ENCODE assay signal across 39 cellular contexts in the genomic region with DNA sequence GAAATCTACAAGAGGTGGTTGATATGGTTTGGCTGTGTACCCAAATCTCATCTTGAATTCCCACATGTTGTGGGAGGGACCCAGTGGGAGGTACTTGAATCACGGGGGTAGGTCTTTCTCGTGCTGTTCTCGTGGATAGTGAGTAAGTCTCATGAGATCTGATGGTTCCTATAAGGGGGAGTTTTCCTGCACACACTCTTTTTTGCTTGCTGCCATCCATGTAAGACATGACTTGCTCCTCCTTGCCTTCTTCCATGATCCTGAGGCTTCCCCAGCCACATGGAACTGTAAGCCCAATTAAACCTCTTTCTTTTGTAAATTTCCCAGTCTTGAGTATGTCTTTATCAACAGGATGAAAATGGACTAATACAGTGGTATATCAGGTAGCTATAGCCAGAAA. TPM values are rescaled to one million over a fixed set of nuclear protein-coding genes. Genes with fewer than 3 reads are reported as not detected.
"Had no signal": no experiment of that assay in that cellular context is flagged by ENCODE, and none has a peak within 500 bp of the region (broad histone marks: within the 10 kb centered on the region; RNA-seq: fewer than 3 reads in every experiment).

No MANE protein-coding gene starts in this region.

- DNase-seq: Karpas-422, Kasumi-1, MG63, MM.1S, MV-4-11, NCI-H1048, NCI-H1092, NCI-H1092 treated with DMSO at 0.1 percent for 48 hours, NCI-H1105, NCI-H1105 treated with DMSO at 0.1 percent for 48 hours, NCI-H1417, NCI-H1417 treated with DMSO at 0.1 percent for 48 hours, NCI-H1436, NCI-H1436 treated with DMSO at 0.1 percent for 48 hours, NCI-H146, NCI-H1694, NCI-H1694 treated with DMSO at 0.1 percent for 48 hours, NCI-H187, NCI-H187 treated with DMSO at 0.1 percent for 48 hours, NCI-H1930, NCI-H2029, NCI-H2029 treated with DMSO at 0.1 percent for 48 hours, NCI-H2081, NCI-H2081 treated with DMSO at 0.1 percent for 48 hours, NCI-H2107, NCI-H2171, NCI-H2171 treated with DMSO at 0.1 percent for 48 hours, NCI-H2227 treated with DMSO at 0.1 percent for 48 hours, NCI-H226, NCI-H345, NCI-H446, NCI-H446 treated with DMSO at 0.1 percent for 48 hours, NCI-H510A, NCI-H510A treated with DMSO at 0.1 percent for 48 hours, NCI-H524 had no signal

- H3K36me3 ChIP-seq: MG63 had no signal

- H3K27me3 ChIP-seq: MG63 had no signal

- H3K4me3 ChIP-seq: MG63 had no signal

RNA-seq across cellular contexts. Expression of a gene that starts 5.2 kb away (rescaled TPM):
- total RNA-seq: LHCN-M2, M059J, MCF 10A, NCI-H460 had no signal
